ENCODE assay signal across 11 cellular contexts in genomic region chr15:45048784-45049631, GRCh38. TPM values are rescaled to one million over a fixed set of nuclear protein-coding genes. Genes with fewer than 3 reads are reported as not detected.
DNase-seq lines count a peak whose midpoint lies in the region; ATAC-seq, FAIRE-seq and TF ChIP-seq lines count a peak whose summit lies in the region.
"Had no signal": no experiment of that assay in that cellular context is flagged by ENCODE, and none has a peak within 500 bp of the region (broad histone marks: within the 10 kb centered on the region; RNA-seq: fewer than 3 reads in every experiment).

No MANE protein-coding gene starts in this region.

- no peaks in the 10 kb centered on the region for H3K4me1 ChIP-seq in CD8-positive, alpha-beta T cell (ENCODE audit: insufficient read depth, low read length)
- no peaks in the 10 kb centered on the region for H3K4me1 ChIP-seq in tibial nerve

- intact Hi-C loops in CD8-positive, alpha-beta T cell (cut with DNase I, micrococcal nuclease): no loop called here

- H3K36me3 Mint-ChIP-seq in naive B cell: peaks cover 8 to 15% of the 10 kb centered on the region in 2 donors
- peaks cover 61% of the 10 kb centered on the region for H3K36me3 Mint-ChIP-seq in CD8-positive, alpha-beta T cell

- TF ChIP-seq EP300 in tibial nerve (IDR thresholded peaks at IDR 0.05): no peak

- 80 to 87% methylated on average over 7 of the region's 7 CpGs for WGBS in tibial nerve, 2 donors

- H3K27ac ChIP-seq in CD8-positive, alpha-beta T cell (ENCODE audit: low read depth, low read length): no peak overlapping the region
- peak overlapping the region in 2 of 4 donors; percentile 10 to 23 for H3K27ac ChIP-seq in tibial nerve

- CTCF ChIA-PET in CD8-positive, alpha-beta T cell (lab: Charles Lee): no interaction called here

- peak overlapping the region; percentile 98 to 100 (median 99) for H3K27ac Mint-ChIP-seq in naive B cell
- H3K27ac Mint-ChIP-seq in CD8-positive, alpha-beta T cell: no peak overlapping the region
- H3K27ac Mint-ChIP-seq: nephron had no signal

- no peaks in the 10 kb centered on the region for H3K36me3 ChIP-seq in CD8-positive, alpha-beta T cell (ENCODE audit: insufficient read depth, low read length)
- peaks cover 0 to 71% (median 0%) of the 10 kb centered on the region in 3 donors for H3K36me3 ChIP-seq in tibial nerve

- H3K27me3 ChIP-seq in CD8-positive, alpha-beta T cell (ENCODE audit: insufficient read depth, low read length): no peaks in the 10 kb centered on the region
- H3K27me3 ChIP-seq in tibial nerve: no peaks in the 10 kb centered on the region

- H3K9me3 ChIP-seq in CD8-positive, alpha-beta T cell (ENCODE audit: low read length): no peaks in the 10 kb centered on the region
- no peaks in the 10 kb centered on the region for H3K9me3 ChIP-seq in tibial nerve

- H3K4me1 Mint-ChIP-seq in naive B cell: peaks cover 10 to 50% (median 22%) of the 10 kb centered on the region in 3 donors
- H3K4me1 Mint-ChIP-seq in CD8-positive, alpha-beta T cell (ENCODE audit: low read depth): no peaks in the 10 kb centered on the region
- H3K4me1 Mint-ChIP-seq: nephron had no signal

- no peaks in the 10 kb centered on the region for H3K27me3 Mint-ChIP-seq in naive B cell
- no peaks in the 10 kb centered on the region for H3K27me3 Mint-ChIP-seq in CD8-positive, alpha-beta T cell (ENCODE audit: low read depth)

- H3K9me3 Mint-ChIP-seq in naive B cell: peaks cover 0 to 1% (median 0%) of the 10 kb centered on the region in 7 donors
- H3K9me3 Mint-ChIP-seq in CD8-positive, alpha-beta T cell: peaks cover 10% of the 10 kb centered on the region

- ATAC-seq in HG03460 (IDR thresholded peaks at IDR 0.05; ENCODE audit: unreplicated experiment) (peak; percentile 56), naive B cell (ENCODE audit: low read depth in 2 of 2) (peak; percentile 87 to 89)
- ATAC-seq in CD8-positive, alpha-beta T cell: no peak
- ATAC-seq: HCT116 had no signal

- TF ChIP-seq POLR2A in GM12892 (IDR thresholded peaks at IDR 0.05; ENCODE audit: low read depth, low read length) (peak; percentile 46; the same call in 1 of the 2 replicates), tibial nerve (IDR thresholded peaks at IDR 0.05) (no peak)

- POLR2A ChIA-PET in CD8-positive, alpha-beta T cell (lab: Charles Lee): no interaction called here

- TF ChIP-seq CTCF in CD8-positive, alpha-beta T cell (IDR thresholded peaks at IDR 0.05): no peak
- no peak for TF ChIP-seq CTCF in tibial nerve (IDR thresholded peaks at IDR 0.05)

- H3K4me3 ChIP-seq in CD8-positive, alpha-beta T cell (ENCODE audit: low read depth, low read length): no peak overlapping the region
- no peak overlapping the region for H3K4me3 ChIP-seq in tibial nerve

- FAIRE-seq in GM12892 (lab: Jason Lieb, UNC): peak; percentile 83

- peak overlapping the region; percentile 48 to 91 (median 80) for H3K4me3 Mint-ChIP-seq in naive B cell
- H3K4me3 Mint-ChIP-seq in CD8-positive, alpha-beta T cell: no peak overlapping the region
- H3K4me3 Mint-ChIP-seq: nephron had no signal

- DNase-seq in GM12892 (ENCODE audit: insufficient read length) (no peak), astrocyte of the hippocampus (ENCODE audit: low read depth, low spot score) (peak; percentile 48), naive B cell (peak; percentile 80), A172 (ENCODE audit: low spot score) (no peak), tibial nerve (ENCODE audit: low spot score in 2 of 2) (no peak), AG20443 (ENCODE audit: low spot score) (no peak)
- no peak for DNase-seq in CD8-positive, alpha-beta T cell
- DNase-seq: activated naive CD4-positive, alpha-beta T cell treated with anti-CD3 and anti-CD28 coated beads, Interleukin-2, amount 50 U/mL, for 16 hours had no signal

RNA-seq across cellular contexts. Expression of gene SORD, which starts 26.0 kb away (rescaled TPM):
- 53.1 TPM for polyA plus RNA-seq in GM12892 (2012; ENCODE audit: missing spikeins)
- polyA plus RNA-seq in naive B cell (ENCODE audit: low read depth in 6 of 6): 10 to 100 TPM; 16.2 to 21.3 (median 19.0) TPM
- 1 to 10 TPM; 1.2 to 1.4 TPM for total RNA-seq in CD8-positive, alpha-beta T cell
- 24.0 and 27.6 TPM in 2 replicates for total RNA-seq in A172 (2014; rRNA removed; shearing (Covaris generic))
- total RNA-seq in tibial nerve: 10 to 100 TPM in 3 of 4 donors, 1 to 10 TPM in 1; 9.6 to 15.0 (median 13.1) TPM

Comparison
In these comparisons a context has a peak if more than half of its experiments do, and no peak if none do; other contexts are left out.
1. DNase-seq: peak in astrocyte of the hippocampus (single experiment) and naive B cell (single experiment); none in GM12892 (single experiment), CD8-positive, alpha-beta T cell (0 of 7), A172 (single experiment), tibial nerve (0 of 2) and AG20443 (single experiment).
2. RNA of gene SORD, which starts 26.0 kb away (total RNA-seq): 24.0 to 27.6 TPM in A172 and 9.6 to 15.0 TPM in tibial nerve; 1.2 to 1.4 TPM in CD8-positive, alpha-beta T cell; every median in the first group is over 4 times any median in the second.